In genomic region chr4:38856046-38856445, GRCh38 we compare ENCODE assay signal across 9 cellular contexts. TPM values are rescaled to one million over a fixed set of nuclear protein-coding genes. Genes with fewer than 3 reads are reported as not detected.
A peak's percentile ranks its signal among the peaks of the same experiment; 100 is the strongest.
DNase-seq lines count a peak whose midpoint lies in the region; ATAC-seq and TF ChIP-seq lines count a peak whose summit lies in the region.
"Had no signal": no experiment of that assay in that cellular context is flagged by ENCODE, and none has a peak within 500 bp of the region (broad histone marks: within the 10 kb centered on the region; RNA-seq: fewer than 3 reads in every experiment).

No MANE protein-coding gene starts in this region.

- H3K27ac ChIP-seq in esophagus muscularis mucosa (replicated peaks in 1 of 4) = peak overlapping the region in 3 of 4 donors; percentile 5 to 39 (median 37)
- H3K27ac ChIP-seq: 22Rv1 had no signal

- H3K4me1 ChIP-seq in esophagus muscularis mucosa = peaks cover 0 to 13% (median 8%) of the 10 kb centered on the region in 4 donors

- no peak for TF ChIP-seq EP300 in esophagus muscularis mucosa (IDR thresholded peaks at IDR 0.05)

- H3K36me3 Mint-ChIP-seq in stimulated activated memory B cell treated with anti-CD40 and anti-IgM and Interleukin-4, amounts not matched to agents 10 μg/mL and 1 μg/mL and 100 μg/mL, for 72 hours = peaks cover 4% of the 10 kb centered on the region

- intact Hi-C loops in esophagus muscularis mucosa (cut with DNase I) = no loop called here

- no peak for TF ChIP-seq POLR2A in esophagus muscularis mucosa (IDR thresholded peaks at IDR 0.05; ENCODE audit: low read depth)

- peaks cover 42% of the 10 kb centered on the region for H3K4me1 Mint-ChIP-seq in stimulated activated memory B cell treated with anti-CD40 and anti-IgM and Interleukin-4, amounts not matched to agents 10 μg/mL and 1 μg/mL and 100 μg/mL, for 72 hours

- H3K27me3 Mint-ChIP-seq in stimulated activated memory B cell treated with anti-CD40 and anti-IgM and Interleukin-4, amounts not matched to agents 10 μg/mL and 1 μg/mL and 100 μg/mL, for 72 hours = no peaks in the 10 kb centered on the region

- no peak for TF ChIP-seq CTCF in esophagus muscularis mucosa (IDR thresholded peaks at IDR 0.05)

- peak overlapping the region; percentile 98 for H3K27ac Mint-ChIP-seq in stimulated activated memory B cell treated with anti-CD40 and anti-IgM and Interleukin-4, amounts not matched to agents 10 μg/mL and 1 μg/mL and 100 μg/mL, for 72 hours

- no peaks in the 10 kb centered on the region for H3K36me3 ChIP-seq in esophagus muscularis mucosa

- no peaks in the 10 kb centered on the region for H3K9me3 ChIP-seq in esophagus muscularis mucosa

- no peaks in the 10 kb centered on the region for H3K27me3 ChIP-seq in esophagus muscularis mucosa

- peak overlapping the region; percentile 17 to 34 (median 22) for H3K4me3 ChIP-seq in esophagus muscularis mucosa

- 65% methylated on average over 4 of the region's 4 CpGs for WGBS in esophagus muscularis mucosa

- peak overlapping the region; percentile 87 for H3K4me3 Mint-ChIP-seq in stimulated activated memory B cell treated with anti-CD40 and anti-IgM and Interleukin-4, amounts not matched to agents 10 μg/mL and 1 μg/mL and 100 μg/mL, for 72 hours

- peak; percentile 16 for DNase-seq in NCI-H1092 treated with DMSO at 0.1 percent for 48 hours (lab: John Stamatoyannopoulos, UW)
- no peak for DNase-seq in NCI-H1092 (lab: John Stamatoyannopoulos, UW)
- peak; percentile 76 for DNase-seq in OCI-M1 (lab: John Stamatoyannopoulos, UW)
- no peak for DNase-seq in esophagus muscularis mucosa (ENCODE audit: extremely low spot score)
- no peak for DNase-seq in foreskin melanocyte

- peak; percentile 78 for ATAC-seq in stimulated activated memory B cell treated with anti-CD40 and anti-IgM and Interleukin-4, amounts not matched to agents 10 μg/mL and 1 μg/mL and 100 μg/mL, for 72 hours
- no peak for ATAC-seq in GM19467 (IDR thresholded peaks at IDR 0.05; ENCODE audit: unreplicated experiment)
- ATAC-seq in GM21723 (IDR thresholded peaks at IDR 0.05; ENCODE audit: unreplicated experiment) = no peak

- no peaks in the 10 kb centered on the region for H3K9me3 Mint-ChIP-seq in stimulated activated memory B cell treated with anti-CD40 and anti-IgM and Interleukin-4, amounts not matched to agents 10 μg/mL and 1 μg/mL and 100 μg/mL, for 72 hours

RNA-seq across cellular contexts. Expression of gene TLR6, which starts 0.6 kb away (rescaled TPM):
- total RNA-seq in esophagus muscularis mucosa = 1 to 10 TPM; 1.1 to 1.8 (median 1.7) TPM

RNA-seq across cellular contexts. Expression of gene FAM114A1, which starts 11.6 kb away (rescaled TPM):
- total RNA-seq in esophagus muscularis mucosa = 100 to 1,000 TPM in 3 of 4 donors, 10 to 100 TPM in 1; 88.6 to 145 (median 110) TPM

RNA-seq across cellular contexts. Expression of gene TLR1, which starts 51.5 kb away (rescaled TPM):
- total RNA-seq in esophagus muscularis mucosa = 10 to 100 TPM in 2 of 4 donors, 1 to 10 TPM in 2; 4.3 to 14.9 (median 9.1) TPM

Comparison
In these comparisons a context has a peak if more than half of its experiments do, and no peak if none do; other contexts are left out.
1. DNase-seq: peak in NCI-H1092 treated with DMSO at 0.1 percent for 48 hours (single experiment) and OCI-M1 (single experiment); none in NCI-H1092 (single experiment), esophagus muscularis mucosa (single experiment) and foreskin melanocyte (single experiment).